In the genomic region with DNA sequence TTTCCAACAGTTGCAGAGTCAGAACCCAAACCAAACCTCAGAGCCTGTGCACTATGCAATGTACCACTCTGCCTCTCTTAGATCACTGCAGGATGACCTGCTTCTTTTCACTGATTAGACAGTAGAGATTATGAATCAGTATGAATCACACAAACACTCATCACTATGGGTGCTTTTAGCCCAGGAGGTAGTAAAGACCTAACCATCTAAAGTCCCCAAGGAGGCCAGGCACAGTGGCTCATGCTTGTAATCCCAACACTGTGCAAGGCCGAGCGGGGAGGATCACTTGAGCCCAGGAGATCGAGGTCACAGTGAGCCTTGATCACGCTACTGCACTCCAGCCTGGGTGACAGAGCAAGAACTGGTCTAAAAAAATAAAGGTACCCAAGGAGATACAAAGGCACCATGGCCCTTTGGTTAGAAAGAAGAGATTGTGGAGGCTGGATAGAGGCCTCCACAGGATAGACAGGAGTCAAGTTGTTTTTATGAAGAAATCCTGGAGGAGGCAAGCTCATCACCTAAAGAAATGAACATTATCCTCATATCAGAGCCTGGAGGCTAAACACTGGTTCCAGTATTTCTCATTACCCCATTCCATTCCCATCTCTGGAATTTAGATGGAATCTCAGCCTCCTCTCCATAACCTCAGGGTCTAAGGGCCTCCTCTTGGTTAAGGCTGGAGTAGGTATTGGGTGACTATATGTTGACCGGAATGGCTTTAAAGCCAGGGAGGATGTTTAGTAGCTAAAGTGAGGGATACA, we compare ENCODE assay signal across 1 cellular context.
TF ChIP-seq lines count a peak whose summit lies in the region.

No MANE protein-coding gene starts in this region.

TF ChIP-seq in IMR-90, 13 proteins besides CTCF, POLR2A, EP300 and RAD21:
- TF ChIP-seq FOS (IDR thresholded peaks at IDR 0.05; ENCODE audit: low read depth, low read length) (peak; percentile 54), CHD1 (IDR thresholded peaks at IDR 0.05; ENCODE audit: low read depth, low read length) (no peak), CEBPB (IDR thresholded peaks at IDR 0.05; ENCODE audit: low read depth, low read length) (peak; percentile 49; the same call in 1 of the 2 replicates)
